10 cellular contexts compared by ENCODE assay signal in the genomic region with DNA sequence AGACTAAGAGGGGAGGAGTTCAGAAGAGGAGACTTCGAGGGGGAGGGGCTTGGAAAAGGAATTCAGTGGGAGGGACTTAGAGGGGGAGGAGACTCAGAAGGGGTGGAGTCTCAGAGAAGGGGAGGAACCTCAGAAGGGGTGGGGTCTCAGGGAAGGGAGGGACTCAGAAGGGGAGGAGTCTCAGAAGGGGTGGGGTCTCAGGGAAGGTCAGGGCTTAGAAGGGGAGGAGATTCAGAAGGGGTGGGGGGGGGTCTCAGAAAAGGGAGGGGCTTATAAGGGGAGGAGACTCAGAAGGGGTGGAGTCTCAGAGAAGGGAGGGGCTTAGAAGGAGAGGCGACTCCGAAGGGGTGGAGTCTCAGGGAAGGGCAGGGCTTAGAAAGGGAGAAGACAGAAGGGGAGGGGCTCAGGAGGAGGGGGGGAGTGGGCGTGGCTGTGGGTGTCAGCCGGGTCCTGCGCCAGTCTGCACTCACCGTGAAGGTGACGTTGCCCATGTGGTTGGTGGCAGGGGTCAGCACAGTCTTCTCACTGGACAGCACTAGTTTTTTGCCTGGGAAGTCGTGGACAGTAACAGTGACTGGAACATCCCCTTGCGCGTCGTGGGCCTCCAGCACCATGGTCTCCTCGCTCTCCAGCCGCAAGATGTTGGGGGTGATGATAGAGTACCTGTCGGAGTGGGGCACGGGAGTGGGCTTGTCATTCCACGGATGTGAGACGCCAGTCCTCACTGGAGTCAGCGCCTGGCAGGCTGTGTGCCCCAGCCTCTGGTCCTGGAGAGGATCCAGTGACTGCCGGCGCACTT. TPM values are rescaled to one million over a fixed set of nuclear protein-coding genes. Genes with fewer than 3 reads are reported as not detected.
A peak's percentile ranks its signal among the peaks of the same experiment; 100 is the strongest.
DNase-seq lines count a peak whose midpoint lies in the region; ATAC-seq, FAIRE-seq and TF ChIP-seq lines count a peak whose summit lies in the region.
"Had no signal": no experiment of that assay in that cellular context is flagged by ENCODE, and none has a peak within 500 bp of the region (broad histone marks: within the 10 kb centered on the region; RNA-seq: fewer than 3 reads in every experiment).

No MANE protein-coding gene starts in this region.

- no peaks in the 10 kb centered on the region for H3K27me3 ChIP-seq in A673 (replicated peaks; ENCODE audit: insufficient read depth, low read depth, low read length, poor library complexity)

- ATAC-seq in activated CD8-positive, alpha-beta T cell treated with anti-CD3 and anti-CD28 coated beads for 36 hours = peak; percentile 84
- ATAC-seq in HG02759 (IDR thresholded peaks at IDR 0.05; ENCODE audit: unreplicated experiment) (no peak), HG03159 (IDR thresholded peaks at IDR 0.05; ENCODE audit: unreplicated experiment) (no peak), GM18873 (IDR thresholded peaks at IDR 0.05; ENCODE audit: low FRiP score, unreplicated experiment) (no peak)

- CTCF ChIA-PET in A673 (lab: Charles Lee) = interaction anchor here (0.6 to 0.7 kb wide), 2 partner anchors 14 to 141 kb away, joined by 3 read pairs; no protein-coding TSS in a partner anchor
- CTCF ChIA-PET in activated CD8-positive, alpha-beta T cell treated with anti-CD3 and anti-CD28 coated beads for 36 hours (lab: Charles Lee) = interaction anchor here (0.7 kb wide), 1 partner anchor 86 kb away, joined by 3 read pairs; no protein-coding TSS in a partner anchor

- H3K4me1 Mint-ChIP-seq in activated CD8-positive, alpha-beta T cell treated with anti-CD3 and anti-CD28 coated beads for 36 hours (ENCODE audit: low read depth) = peaks cover 16% of the 10 kb centered on the region
- H3K4me1 Mint-ChIP-seq in immature natural killer cell = peaks cover 19 to 31% of the 10 kb centered on the region in 2 donors

- TF ChIP-seq CTCF in A673 (conservative IDR thresholded peaks at IDR 0.05; ENCODE audit: low read depth, low read length) (no peak), GM13977 (IDR thresholded peaks at IDR 0.05; ENCODE audit: extremely low read depth, insufficient read depth, missing control alignments) (no peak)
- TF ChIP-seq CTCF in activated CD8-positive, alpha-beta T cell treated with anti-CD3 and anti-CD28 coated beads for 36 hours (IDR thresholded peaks at IDR 0.05) = no peak

- no peaks in the 10 kb centered on the region for H3K27me3 Mint-ChIP-seq in activated CD8-positive, alpha-beta T cell treated with anti-CD3 and anti-CD28 coated beads for 36 hours
- peaks cover 1 to 8% (median 2%) of the 10 kb centered on the region in 3 donors for H3K27me3 Mint-ChIP-seq in immature natural killer cell (ENCODE audit: low read depth in 3 of 3)

- no peak for FAIRE-seq in GM19239 (lab: Jason Lieb, UNC)

- in situ Hi-C loops in GM13977 (cut with MboI; ENCODE audit: low pct_unique_long_range_greater_than_20kb, low sequenced_read_pairs, unreplicated experiment) = no loop called here

- peak; percentile 58 for DNase-seq in A673 (ENCODE audit: low spot score)
- DNase-seq in GM13977 (ENCODE audit: low spot score) = peak; percentile 66
- peak; percentile 57 for DNase-seq in activated CD8-positive, alpha-beta T cell treated with anti-CD3 and anti-CD28 coated beads for 36 hours
- DNase-seq in immature natural killer cell = peak; percentile 29 to 43 (median 33)
- no peak for DNase-seq in GM19239 (ENCODE audit: insufficient read length, low spot score)

- intact Hi-C loops in A673 (cut with micrococcal nuclease; ENCODE audit: unreplicated experiment) = no loop called here
- intact Hi-C loops in activated CD8-positive, alpha-beta T cell treated with anti-CD3 and anti-CD28 coated beads for 36 hours (cut with micrococcal nuclease) = no loop called here

- BruUV-seq in A673 (replicated peaks; lab: Mats Ljungman, UMichigan) = no TSS peak

- no peaks in the 10 kb centered on the region for H3K36me3 ChIP-seq in A673 (ENCODE audit: insufficient read depth, low read length, poor library complexity, severe bottlenecking)

- H3K27ac Mint-ChIP-seq in activated CD8-positive, alpha-beta T cell treated with anti-CD3 and anti-CD28 coated beads for 36 hours = no peak overlapping the region
- no peak overlapping the region for H3K27ac Mint-ChIP-seq in immature natural killer cell

- no peaks in the 10 kb centered on the region for H3K36me3 Mint-ChIP-seq in activated CD8-positive, alpha-beta T cell treated with anti-CD3 and anti-CD28 coated beads for 36 hours (ENCODE audit: low read depth)
- no peaks in the 10 kb centered on the region for H3K36me3 Mint-ChIP-seq in immature natural killer cell

- H3K9me3 Mint-ChIP-seq in activated CD8-positive, alpha-beta T cell treated with anti-CD3 and anti-CD28 coated beads for 36 hours = no peaks in the 10 kb centered on the region
- H3K9me3 Mint-ChIP-seq in immature natural killer cell = no peaks in the 10 kb centered on the region

- POLR2A ChIA-PET in A673 (lab: Charles Lee; ENCODE audit: low non-redundant PET) = no interaction called here
- POLR2A ChIA-PET in activated CD8-positive, alpha-beta T cell treated with anti-CD3 and anti-CD28 coated beads for 36 hours (lab: Charles Lee) = no interaction called here

- no peak overlapping the region for H3K27ac ChIP-seq in A673 (ENCODE audit: low read depth, low read length, poor library complexity, severe bottlenecking)
- H3K27ac ChIP-seq: SK-N-MC had no signal

- no peak overlapping the region for H3K4me3 ChIP-seq in A673 (ENCODE audit: low read depth, low read length, poor library complexity, severe bottlenecking)
- H3K4me3 ChIP-seq: SK-N-MC had no signal

- H3K4me1 ChIP-seq in A673 (ENCODE audit: insufficient read depth, low read length, poor library complexity, severe bottlenecking) = peaks cover 4% of the 10 kb centered on the region

- H3K9me3 ChIP-seq in A673 (ENCODE audit: low read depth, low read length, poor library complexity, severe bottlenecking) = no peaks in the 10 kb centered on the region

- no peak overlapping the region for H3K4me3 Mint-ChIP-seq in activated CD8-positive, alpha-beta T cell treated with anti-CD3 and anti-CD28 coated beads for 36 hours
- no peak overlapping the region for H3K4me3 Mint-ChIP-seq in immature natural killer cell

RNA-seq across cellular contexts. Expression of a gene that starts 1.5 kb away (rescaled TPM):
- 1.8 TPM in 2 replicates for total RNA-seq in A673 (2021)
- 1 to 10 TPM in 1 of 2 experiments, under 1 TPM in 1; 0.34 to 1.1 TPM for total RNA-seq in activated CD8-positive, alpha-beta T cell treated with anti-CD3 and anti-CD28 coated beads for 36 hours
- polyA plus RNA-seq in immature natural killer cell = under 1 TPM in 2 of 3 donors, not detected in 1; 0.09 to 0.78 TPM

RNA-seq across cellular contexts. Expression of a gene that starts 18.4 kb away (rescaled TPM):
- 36.4 and 37.4 TPM in 2 replicates for total RNA-seq in A673 (2021)
- total RNA-seq in activated CD8-positive, alpha-beta T cell treated with anti-CD3 and anti-CD28 coated beads for 36 hours = 10 to 100 TPM; 58.2 to 64.8 TPM
- polyA plus RNA-seq in immature natural killer cell = 100 to 1,000 TPM; 127 to 178 (median 160) TPM

RNA-seq across cellular contexts. Expression of a gene that starts 20.5 kb away (rescaled TPM):
- 70.2 and 79.2 TPM in 2 replicates for total RNA-seq in A673 (2021)
- 10 to 100 TPM; 33.8 to 34.3 TPM for total RNA-seq in activated CD8-positive, alpha-beta T cell treated with anti-CD3 and anti-CD28 coated beads for 36 hours
- 1 to 10 TPM in 1 of 3 donors, under 1 TPM in 1, not detected in 1; 0.86 to 1.5 TPM for polyA plus RNA-seq in immature natural killer cell

RNA-seq across cellular contexts. Expression of a gene that starts 48.3 kb away (rescaled TPM):
- total RNA-seq in A673 (2021) = 0.95 and 1.7 TPM in 2 replicates
- total RNA-seq in activated CD8-positive, alpha-beta T cell treated with anti-CD3 and anti-CD28 coated beads for 36 hours = 10 to 100 TPM; 20.6 to 20.9 TPM
- polyA plus RNA-seq in immature natural killer cell = 10 to 100 TPM in 1 of 3 donors, 1 to 10 TPM in 2; 7.4 to 13.6 (median 7.7) TPM
- total RNA-seq: fibroblast of lung had no signal
- polyA plus RNA-seq: fibroblast of lung had no signal

RNA-seq across cellular contexts. Expression of a gene that starts 49.0 kb away (rescaled TPM):
- not detected in 2 replicates for total RNA-seq in A673 (2021)
- 10 to 100 TPM; 41.7 to 43.8 TPM for total RNA-seq in activated CD8-positive, alpha-beta T cell treated with anti-CD3 and anti-CD28 coated beads for 36 hours
- 10 to 100 TPM in 2 of 3 donors, 1 to 10 TPM in 1; 7.3 to 39.0 (median 11.0) TPM for polyA plus RNA-seq in immature natural killer cell
- total RNA-seq: fibroblast of lung had no signal
- polyA plus RNA-seq: fibroblast of lung had no signal
